Comparison of ENCODE assay signal across 1 cellular context in genomic region chr10:73911553-73912004, GRCh38.
A peak's percentile ranks its signal among the peaks of the same experiment; 100 is the strongest.
TF ChIP-seq lines count a peak whose summit lies in the region.

No MANE protein-coding gene starts in this region.

TF ChIP-seq in neural cell, 6 proteins besides CTCF, POLR2A, EP300 and RAD21:
- no peak for TF ChIP-seq REST (IDR thresholded peaks at IDR 0.05; ENCODE audit: borderline replicate concordance)
- peak; percentile 13 for TF ChIP-seq TAF1 (IDR thresholded peaks at IDR 0.05; ENCODE audit: low read depth)
